Comparison of ENCODE assay signal across 8 cellular contexts in genomic region chr17:74923538-74924249, GRCh38. TPM values are rescaled to one million over a fixed set of nuclear protein-coding genes. Genes with fewer than 3 reads are reported as not detected.
A peak's percentile ranks its signal among the peaks of the same experiment; 100 is the strongest.
DNase-seq lines count a peak whose midpoint lies in the region; ATAC-seq and TF ChIP-seq lines count a peak whose summit lies in the region.

No MANE protein-coding gene starts in this region.

- H3K27ac Mint-ChIP-seq in activated naive CD4-positive, alpha-beta T cell treated with anti-CD3 and anti-CD28 coated beads, Interleukin-2, amount 50 U/mL, for 72 hours, result no peak overlapping the region

- TF ChIP-seq CTCF in BE2C (IDR thresholded peaks at IDR 0.05; ENCODE audit: low read depth, low read length), result peak; percentile 64
- TF ChIP-seq CTCF in HFF-Myc (IDR thresholded peaks at IDR 0.05; ENCODE audit: low read depth, low read length, missing control alignments), result peak; percentile 62
- peak; percentile 65 to 86 (median 76) for TF ChIP-seq CTCF in heart left ventricle (IDR thresholded peaks at IDR 0.05)

- no peaks in the 10 kb centered on the region for H3K4me1 ChIP-seq in BE2C
- peaks cover 0 to 30% (median 17%) of the 10 kb centered on the region in 12 donors for H3K4me1 ChIP-seq in heart left ventricle
- no peaks in the 10 kb centered on the region for H3K4me1 ChIP-seq in aorta (ENCODE audit: control insufficient read depth in 1 of 2, insufficient read depth in 2 of 2, low read length in 2 of 2)

- H3K36me3 Mint-ChIP-seq in activated naive CD4-positive, alpha-beta T cell treated with anti-CD3 and anti-CD28 coated beads, Interleukin-2, amount 50 U/mL, for 72 hours, result peaks cover 0 to 4% of the 10 kb centered on the region in 2 donors

- no peaks in the 10 kb centered on the region for H3K9me3 Mint-ChIP-seq in activated naive CD4-positive, alpha-beta T cell treated with anti-CD3 and anti-CD28 coated beads, Interleukin-2, amount 50 U/mL, for 72 hours

- H3K9me3 ChIP-seq in BE2C (no peaks in the 10 kb centered on the region), heart left ventricle (no peaks in the 10 kb centered on the region), aorta (ENCODE audit: control insufficient read depth, low read length) (no peaks in the 10 kb centered on the region)

- DNase-seq in BE2C (peak; percentile 82), HFF-Myc (ENCODE audit: extremely low read depth, low read depth) (no peak), SKM-1 treated with dmso at 0.1 percent for 144 hours (lab: John Stamatoyannopoulos, UW; ENCODE audit: unreplicated experiment) (peak; percentile 28), heart left ventricle (peak; percentile 56 to 89 (median 66)), retina (peak; percentile 71), aorta (peak; percentile 82 to 91)
- peak; percentile 64 to 88 for DNase-seq in activated naive CD4-positive, alpha-beta T cell treated with anti-CD3 and anti-CD28 coated beads, Interleukin-2, amount 50 U/mL, for 72 hours (ENCODE audit: low spot score in 2 of 2)

- H3K4me3 ChIP-seq in BE2C (ENCODE audit: low read depth, low read length) (no peak overlapping the region), HFF-Myc (replicated peaks; ENCODE audit: low read depth, low read length) (no peak overlapping the region), heart left ventricle (peak overlapping the region in 11 of 12 donors; percentile 3 to 45 (median 31)), aorta (ENCODE audit: low read length in 2 of 2) (no peak overlapping the region)

- WGBS in heart left ventricle, 4 donors, result 4 to 10% (median 4%) methylated on average over 25 to 59 of the region's 59 CpGs
- WGBS in aorta, 2 donors, result 3 to 4% methylated on average over 40 to 59 of the region's 59 CpGs

- H3K27ac ChIP-seq in heart left ventricle (no peak overlapping the region), aorta (ENCODE audit: low read depth in 1 of 2, low read length in 2 of 2) (no peak overlapping the region)

- H3K36me3 ChIP-seq in BE2C (no peaks in the 10 kb centered on the region), heart left ventricle (no peaks in the 10 kb centered on the region), aorta (ENCODE audit: control insufficient read depth in 1 of 2, insufficient read depth in 2 of 2, low read length in 1 of 2) (no peaks in the 10 kb centered on the region)

- peak; percentile 76 to 79 for ATAC-seq in activated naive CD4-positive, alpha-beta T cell treated with anti-CD3 and anti-CD28 coated beads, Interleukin-2, amount 50 U/mL, for 72 hours
- ATAC-seq in heart left ventricle, result peak in 3 of 4 donors; percentile 41 to 72 (median 55)
- ATAC-seq in aorta (ENCODE audit: low FRiP score), result peak; percentile 74
- no peak for ATAC-seq in GM19395 (IDR thresholded peaks at IDR 0.05; ENCODE audit: unreplicated experiment)

- TF ChIP-seq POLR2A in heart left ventricle (IDR thresholded peaks at IDR 0.05), result no peak

- intact Hi-C loops in heart left ventricle (cut with DNase I) (loop anchor here in 2 of 10 donors (2.0 kb wide), 2 partner anchors 33 to 35 kb away; no protein-coding TSS in a partner anchor), aorta (cut with DNase I) (loop anchor here in 1 of 2 donors (1.0 kb wide), 1 partner anchor 36 kb away; no protein-coding TSS in a partner anchor)

- H3K27me3 ChIP-seq in BE2C, result peaks cover 52% of the 10 kb centered on the region
- peaks cover 30 to 91% (median 72%) of the 10 kb centered on the region in 9 donors for H3K27me3 ChIP-seq in heart left ventricle
- H3K27me3 ChIP-seq in aorta (ENCODE audit: control insufficient read depth in 1 of 2, insufficient read depth in 2 of 2, low read length in 1 of 2), result peaks cover 0 to 3% of the 10 kb centered on the region in 2 donors

RNA-seq across cellular contexts. Expression of gene OTOP2, which starts 0.4 kb away (rescaled TPM):
- not detected for polyA plus RNA-seq in BE2C (2012; ENCODE audit: insufficient read depth, insufficient read length, low read depth)
- not detected for total RNA-seq in activated naive CD4-positive, alpha-beta T cell treated with anti-CD3 and anti-CD28 coated beads, Interleukin-2, amount 50 U/mL, for 72 hours
- not detected for total RNA-seq in heart left ventricle
- polyA plus RNA-seq in heart left ventricle, result not detected
- total RNA-seq in aorta, result not detected
- polyA plus RNA-seq in aorta, result under 1 TPM in 1 of 2 donors, not detected in 1; 0.25 TPM

RNA-seq across cellular contexts. Expression of gene USH1G, which starts 0.6 kb away (rescaled TPM):
- not detected for polyA plus RNA-seq in BE2C (2012; ENCODE audit: insufficient read depth, insufficient read length, low read depth)
- total RNA-seq in activated naive CD4-positive, alpha-beta T cell treated with anti-CD3 and anti-CD28 coated beads, Interleukin-2, amount 50 U/mL, for 72 hours, result not detected
- total RNA-seq in heart left ventricle (not detected), aorta (not detected)
- polyA plus RNA-seq in heart left ventricle (not detected), aorta (under 1 TPM in 1 of 2 donors, not detected in 1; 0.13 TPM)

RNA-seq across cellular contexts. Expression of gene OTOP3, which starts 12.0 kb away (rescaled TPM):
- polyA plus RNA-seq in BE2C (2012; ENCODE audit: insufficient read depth, insufficient read length, low read depth), result not detected
- total RNA-seq in activated naive CD4-positive, alpha-beta T cell treated with anti-CD3 and anti-CD28 coated beads, Interleukin-2, amount 50 U/mL, for 72 hours, result not detected
- total RNA-seq in heart left ventricle (not detected), aorta (not detected)
- polyA plus RNA-seq in heart left ventricle (not detected), aorta (1 to 10 TPM in 1 of 2 donors, not detected in 1; 1.8 TPM)

RNA-seq across cellular contexts. Expression of gene FADS6, which starts 30.3 kb away (rescaled TPM):
- polyA plus RNA-seq in BE2C (2012; ENCODE audit: insufficient read depth, insufficient read length, low read depth), result not detected
- total RNA-seq in activated naive CD4-positive, alpha-beta T cell treated with anti-CD3 and anti-CD28 coated beads, Interleukin-2, amount 50 U/mL, for 72 hours, result not detected
- total RNA-seq in heart left ventricle (not detected), aorta (not detected)
- polyA plus RNA-seq in heart left ventricle (not detected), aorta (1 to 10 TPM in 1 of 2 donors, not detected in 1; 4.1 TPM)

RNA-seq across cellular contexts. Expression of gene HID1, which starts 48.9 kb away (rescaled TPM):
- polyA plus RNA-seq in BE2C (2012; ENCODE audit: insufficient read depth, insufficient read length, low read depth), result 5.9 TPM
- total RNA-seq in activated naive CD4-positive, alpha-beta T cell treated with anti-CD3 and anti-CD28 coated beads, Interleukin-2, amount 50 U/mL, for 72 hours, result 1 to 10 TPM; 1.6 to 2.8 TPM
- total RNA-seq in heart left ventricle (10 to 100 TPM in 4 of 9 donors, 1 to 10 TPM in 5; 5.7 to 15.7 (median 9.8) TPM), aorta (10 to 100 TPM; 10.7 to 32.6 TPM)
- polyA plus RNA-seq in heart left ventricle (10 to 100 TPM in 1 of 2 donors, 1 to 10 TPM in 1; 6.7 to 10.7 TPM), aorta (1 to 10 TPM; 6.1 to 7.8 TPM)

Comparison
In these comparisons a context has a peak if more than half of its experiments do, and no peak if none do; other contexts are left out.
1. H3K4me3 ChIP-seq: peak in heart left ventricle (11 of 12); none in BE2C (single experiment), HFF-Myc (single experiment) and aorta (0 of 2).
2. Peak in every context shown above with its lines, with median percentiles within 50 percentile points of each other: CTCF ChIP-seq.